Comparison of ENCODE assay signal across 17 cellular contexts in genomic region chr16:30546115-30546514, GRCh38.
"Had no signal": no experiment of that assay in that cellular context is flagged by ENCODE, and none has a peak within 500 bp of the region (broad histone marks: within the 10 kb centered on the region; RNA-seq: fewer than 3 reads in every experiment).

No MANE protein-coding gene starts in this region.

- H3K4me1 Mint-ChIP-seq: nephron had no signal

- H3K9me3 Mint-ChIP-seq: activated CD8-positive, alpha-beta T cell treated with anti-CD3 and anti-CD28 coated beads for 36 hours; activated naive CD4-positive, alpha-beta T cell treated with anti-CD3 and anti-CD28 coated beads, Interleukin-2, amount 10 ng/mL, durations not matched to agents 7 days and 5 days; activated T-helper 1 cell treated with anti-CD3 and anti-CD28 coated beads, Interleukin-12 subunit alpha, Interleukin-12 subunit beta, Interleukin-2, Interleukin-4 antibody, amounts not matched to agents 30 ng/mL and 10 ng/mL and 1 ng/mL, durations not matched to agents 14 hours and 24 hours and 36 hours; memory B cell; nephron had no signal

- DNase-seq: activated CD4-positive, alpha-beta T cell treated with anti-CD3 and anti-CD28 coated beads for 36 hours; activated CD8-positive, alpha-beta memory T cell treated with anti-CD3 and anti-CD28 coated beads, Interleukin-2, amount 50 U/mL, for 4 hours; activated CD8-positive, alpha-beta T cell treated with anti-CD3 and anti-CD28 coated beads for 36 hours; activated naive CD4-positive, alpha-beta T cell treated with anti-CD3 and anti-CD28 coated beads, Interleukin-2, amount 10 ng/mL, durations not matched to agents 7 days and 5 days; adrenal gland; colonic mucosa; effector CD4-positive, alpha-beta T cell; heart left ventricle; stimulated activated CD4-positive, alpha-beta T cell treated with anti-CD3 and anti-CD28 coated beads, Interleukin-2, amount 100 ng/mL, for 48 hours; stimulated activated naive CD8-positive, alpha-beta T cell treated with anti-CD3 and anti-CD28 coated beads, Interleukin-15, Interleukin-2, amounts not matched to agents 100 U/mL and 50 U/mL, for 24 hours; T-helper 9 cell; upper lobe of left lung had no signal

- H3K9me3 ChIP-seq: adrenal gland, colonic mucosa, heart left ventricle, suprapubic skin, upper lobe of left lung had no signal

- H3K27me3 ChIP-seq: adrenal gland, colonic mucosa, heart left ventricle, suprapubic skin, upper lobe of left lung had no signal

- H3K27ac Mint-ChIP-seq: activated CD4-positive, alpha-beta T cell treated with anti-CD3 and anti-CD28 coated beads for 36 hours; activated CD8-positive, alpha-beta T cell treated with anti-CD3 and anti-CD28 coated beads for 36 hours; activated naive CD4-positive, alpha-beta T cell treated with anti-CD3 and anti-CD28 coated beads, Interleukin-2, amount 10 ng/mL, durations not matched to agents 7 days and 5 days; activated T-helper 1 cell treated with anti-CD3 and anti-CD28 coated beads, Interleukin-12 subunit alpha, Interleukin-12 subunit beta, Interleukin-2, Interleukin-4 antibody, amounts not matched to agents 30 ng/mL and 10 ng/mL and 1 ng/mL, durations not matched to agents 14 hours and 24 hours and 36 hours; memory B cell had no signal

- H3K4me3 ChIP-seq: adrenal gland, colonic mucosa, heart left ventricle, suprapubic skin, upper lobe of left lung had no signal

- H3K36me3 Mint-ChIP-seq: activated naive CD4-positive, alpha-beta T cell treated with anti-CD3 and anti-CD28 coated beads, Interleukin-2, amount 10 ng/mL, durations not matched to agents 7 days and 5 days; memory B cell had no signal

- H3K27me3 Mint-ChIP-seq: activated CD4-positive, alpha-beta T cell treated with anti-CD3 and anti-CD28 coated beads for 36 hours; activated CD8-positive, alpha-beta T cell treated with anti-CD3 and anti-CD28 coated beads for 36 hours; activated naive CD4-positive, alpha-beta T cell treated with anti-CD3 and anti-CD28 coated beads, Interleukin-2, amount 10 ng/mL, durations not matched to agents 7 days and 5 days; memory B cell had no signal

- H3K27ac ChIP-seq: adrenal gland, colonic mucosa, heart left ventricle, suprapubic skin, upper lobe of left lung, VCaP had no signal

- H3K36me3 ChIP-seq: adrenal gland, colonic mucosa, heart left ventricle, suprapubic skin, upper lobe of left lung had no signal

- ATAC-seq: activated CD4-positive, alpha-beta T cell treated with anti-CD3 and anti-CD28 coated beads for 36 hours; activated CD8-positive, alpha-beta T cell treated with anti-CD3 and anti-CD28 coated beads for 36 hours; heart left ventricle; stimulated activated naive CD8-positive, alpha-beta T cell treated with anti-CD3 and anti-CD28 coated beads, Interleukin-15, Interleukin-2, amounts not matched to agents 100 U/mL and 50 U/mL, for 24 hours had no signal

- H3K4me3 Mint-ChIP-seq: activated CD4-positive, alpha-beta T cell treated with anti-CD3 and anti-CD28 coated beads for 36 hours; activated CD8-positive, alpha-beta T cell treated with anti-CD3 and anti-CD28 coated beads for 36 hours; activated naive CD4-positive, alpha-beta T cell treated with anti-CD3 and anti-CD28 coated beads, Interleukin-2, amount 10 ng/mL, durations not matched to agents 7 days and 5 days; activated T-helper 1 cell treated with anti-CD3 and anti-CD28 coated beads, Interleukin-12 subunit alpha, Interleukin-12 subunit beta, Interleukin-2, Interleukin-4 antibody, amounts not matched to agents 30 ng/mL and 10 ng/mL and 1 ng/mL, durations not matched to agents 14 hours and 24 hours and 36 hours; memory B cell had no signal
